Comparison of ENCODE assay signal across 1 cellular context in the genomic region with DNA sequence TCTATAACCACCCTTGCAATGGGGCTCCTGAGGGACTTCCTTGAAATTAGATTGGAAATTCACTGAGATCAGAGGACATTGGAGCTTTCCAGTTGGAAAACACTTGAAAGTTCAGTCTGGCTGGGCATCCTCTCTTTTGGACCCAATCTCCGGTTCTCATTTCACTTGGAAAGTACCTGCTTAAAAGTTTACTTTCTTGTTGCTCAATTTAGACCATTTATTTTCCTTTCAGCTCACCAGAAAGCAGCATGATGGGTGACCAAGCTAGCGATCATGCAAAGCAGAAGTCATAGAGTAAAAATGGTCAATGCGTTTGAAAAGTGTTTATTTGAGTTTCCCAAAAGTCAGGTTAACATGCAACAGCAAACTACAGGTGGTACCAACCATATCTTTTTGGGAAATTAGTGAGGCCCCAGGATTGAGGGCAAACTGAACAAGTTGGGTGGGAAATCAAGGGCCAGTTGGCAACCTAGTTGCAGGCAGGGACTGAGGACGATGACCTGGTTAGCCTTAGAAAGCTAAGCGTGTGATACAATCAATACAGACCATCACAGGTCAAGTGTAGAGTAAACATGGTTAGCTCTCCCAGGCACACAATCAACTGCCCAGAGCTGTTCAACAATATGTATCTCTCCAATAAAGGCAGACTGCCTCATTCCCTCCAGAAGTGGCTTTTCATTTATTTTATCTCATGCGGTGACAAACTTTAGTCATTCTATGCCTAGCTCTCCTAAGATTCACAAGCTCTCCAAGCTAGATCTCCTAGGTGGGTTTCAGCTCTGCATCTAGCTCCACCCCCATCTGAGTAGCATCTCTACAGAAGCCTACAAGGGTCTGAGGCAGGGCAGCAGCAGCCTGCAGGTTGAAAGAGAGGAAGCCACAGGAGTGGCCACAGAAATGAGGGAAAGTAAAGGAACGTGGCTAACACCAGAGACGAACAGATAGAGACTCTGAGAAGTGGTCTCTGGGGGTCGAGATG.
TF ChIP-seq lines count a peak whose summit lies in the region.

No MANE protein-coding gene starts in this region.

TF ChIP-seq in HepG2, 621 proteins besides CTCF, POLR2A, EP300 and RAD21 (continued from another document and continues in another):
- TF ChIP-seq ZNF205 (CRISPR knock-in tag; IDR thresholded peaks at IDR 0.05): 0 out of 2 replicates have a peak, but pooled peaks have one; percentile 35
- TF ChIP-seq MAFF (IDR thresholded peaks at IDR 0.05; ENCODE audit: low read depth, low read length): no peak
- TF ChIP-seq SNAPC4 (CRISPR knock-in tag; IDR thresholded peaks at IDR 0.05): no peak
- TF ChIP-seq NCOA1 (CRISPR knock-in tag; IDR thresholded peaks at IDR 0.05): no peak
- TF ChIP-seq KDM6A (CRISPR knock-in tag; IDR thresholded peaks at IDR 0.05; ENCODE audit: low read depth): no peak
- peak; percentile 35; the same call in 1 of the 2 replicates for TF ChIP-seq HNF4A (CRISPR knock-in tag; IDR thresholded peaks at IDR 0.05)
- TF ChIP-seq, protein P1, sequence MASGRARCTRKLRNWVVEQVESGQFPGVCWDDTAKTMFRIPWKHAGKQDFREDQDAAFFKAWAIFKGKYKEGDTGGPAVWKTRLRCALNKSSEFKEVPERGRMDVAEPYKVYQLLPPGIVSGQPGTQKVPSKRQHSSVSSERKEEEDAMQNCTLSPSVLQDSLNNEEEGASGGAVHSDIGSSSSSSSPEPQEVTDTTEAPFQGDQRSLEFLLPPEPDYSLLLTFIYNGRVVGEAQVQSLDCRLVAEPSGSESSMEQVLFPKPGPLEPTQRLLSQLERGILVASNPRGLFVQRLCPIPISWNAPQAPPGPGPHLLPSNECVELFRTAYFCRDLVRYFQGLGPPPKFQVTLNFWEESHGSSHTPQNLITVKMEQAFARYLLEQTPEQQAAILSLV (CRISPR knock-in tag; IDR thresholded peaks at IDR 0.05; ENCODE audit: borderline replicate concordance): no peak
- TF ChIP-seq CCAR2 (optimal IDR thresholded peaks at IDR 0.05; ENCODE audit: low read depth, low read length): no peak
- no peak for TF ChIP-seq GABPA (IDR thresholded peaks at IDR 0.05; ENCODE audit: low read depth, low read length)
- no peak for TF ChIP-seq GABPA (CRISPR knock-in tag; IDR thresholded peaks at IDR 0.05; ENCODE audit: low read depth)
- no peak for TF ChIP-seq ZNF792 (CRISPR knock-in tag; IDR thresholded peaks at IDR 0.05)
- peak; percentile 23; the same call in 1 of the 2 replicates for TF ChIP-seq ZNF292 (CRISPR knock-in tag; IDR thresholded peaks at IDR 0.05; ENCODE audit: borderline replicate concordance, low read depth)
- no peak for TF ChIP-seq NFAT5 (CRISPR knock-in tag; IDR thresholded peaks at IDR 0.05)
- no peak for TF ChIP-seq ELF4 (CRISPR knock-in tag; IDR thresholded peaks at IDR 0.05; ENCODE audit: borderline replicate concordance)
- no peak for TF ChIP-seq WIZ (CRISPR knock-in tag; IDR thresholded peaks at IDR 0.05)
- TF ChIP-seq HOMEZ (CRISPR knock-in tag; IDR thresholded peaks at IDR 0.05; ENCODE audit: low read depth): no peak; the same call in 1 of the 2 replicates
- TF ChIP-seq ATF4 (CRISPR knock-in tag; IDR thresholded peaks at IDR 0.05): no peak
- no peak for TF ChIP-seq MAF1 (CRISPR knock-in tag; IDR thresholded peaks at IDR 0.05; ENCODE audit: borderline replicate concordance)
- TF ChIP-seq ONECUT2 (CRISPR knock-in tag; IDR thresholded peaks at IDR 0.05): peak; percentile 90
- TF ChIP-seq GFI1 (CRISPR knock-in tag; IDR thresholded peaks at IDR 0.05; ENCODE audit: borderline replicate concordance): peak; percentile 25; the same call in 1 of the 2 replicates
- TF ChIP-seq, protein P2, sequence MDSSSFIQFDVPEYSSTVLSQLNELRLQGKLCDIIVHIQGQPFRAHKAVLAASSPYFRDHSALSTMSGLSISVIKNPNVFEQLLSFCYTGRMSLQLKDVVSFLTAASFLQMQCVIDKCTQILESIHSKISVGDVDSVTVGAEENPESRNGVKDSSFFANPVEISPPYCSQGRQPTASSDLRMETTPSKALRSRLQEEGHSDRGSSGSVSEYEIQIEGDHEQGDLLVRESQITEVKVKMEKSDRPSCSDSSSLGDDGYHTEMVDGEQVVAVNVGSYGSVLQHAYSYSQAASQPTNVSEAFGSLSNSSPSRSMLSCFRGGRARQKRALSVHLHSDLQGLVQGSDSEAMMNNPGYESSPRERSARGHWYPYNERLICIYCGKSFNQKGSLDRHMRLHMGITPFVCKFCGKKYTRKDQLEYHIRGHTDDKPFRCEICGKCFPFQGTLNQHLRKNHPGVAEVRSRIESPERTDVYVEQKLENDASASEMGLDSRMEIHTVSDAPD (CRISPR knock-in tag; IDR thresholded peaks at IDR 0.05): no peak
- TF ChIP-seq ZSCAN30 (CRISPR knock-in tag; IDR thresholded peaks at IDR 0.05): no peak
- TF ChIP-seq NPAS2 (CRISPR knock-in tag; IDR thresholded peaks at IDR 0.05; ENCODE audit: borderline replicate concordance): no peak
- TF ChIP-seq SMARCC2 (IDR thresholded peaks at IDR 0.05): no peak
- TF ChIP-seq PLRG1 (conservative IDR thresholded peaks at IDR 0.05): no peak
- no peak for TF ChIP-seq ZNF460 (CRISPR knock-in tag; IDR thresholded peaks at IDR 0.05; ENCODE audit: borderline replicate concordance)
- TF ChIP-seq PHB2 (IDR thresholded peaks at IDR 0.05; ENCODE audit: partially characterized antibody): no peak
- no peak for TF ChIP-seq ZNF605 (CRISPR knock-in tag; IDR thresholded peaks at IDR 0.05)
- no peak for TF ChIP-seq ZNF275 (CRISPR knock-in tag; IDR thresholded peaks at IDR 0.05; ENCODE audit: borderline replicate concordance)
- no peak for TF ChIP-seq MED8 (CRISPR knock-in tag; IDR thresholded peaks at IDR 0.05; ENCODE audit: insufficient replicate concordance)
- TF ChIP-seq PAXIP1 (CRISPR knock-in tag; conservative IDR thresholded peaks at IDR 0.05): peak; percentile 70
- peak; percentile 69; the same call in 1 of the 2 replicates for TF ChIP-seq FOXK1 (CRISPR knock-in tag; IDR thresholded peaks at IDR 0.05; ENCODE audit: borderline replicate concordance, low read depth)
